In the genomic region with DNA sequence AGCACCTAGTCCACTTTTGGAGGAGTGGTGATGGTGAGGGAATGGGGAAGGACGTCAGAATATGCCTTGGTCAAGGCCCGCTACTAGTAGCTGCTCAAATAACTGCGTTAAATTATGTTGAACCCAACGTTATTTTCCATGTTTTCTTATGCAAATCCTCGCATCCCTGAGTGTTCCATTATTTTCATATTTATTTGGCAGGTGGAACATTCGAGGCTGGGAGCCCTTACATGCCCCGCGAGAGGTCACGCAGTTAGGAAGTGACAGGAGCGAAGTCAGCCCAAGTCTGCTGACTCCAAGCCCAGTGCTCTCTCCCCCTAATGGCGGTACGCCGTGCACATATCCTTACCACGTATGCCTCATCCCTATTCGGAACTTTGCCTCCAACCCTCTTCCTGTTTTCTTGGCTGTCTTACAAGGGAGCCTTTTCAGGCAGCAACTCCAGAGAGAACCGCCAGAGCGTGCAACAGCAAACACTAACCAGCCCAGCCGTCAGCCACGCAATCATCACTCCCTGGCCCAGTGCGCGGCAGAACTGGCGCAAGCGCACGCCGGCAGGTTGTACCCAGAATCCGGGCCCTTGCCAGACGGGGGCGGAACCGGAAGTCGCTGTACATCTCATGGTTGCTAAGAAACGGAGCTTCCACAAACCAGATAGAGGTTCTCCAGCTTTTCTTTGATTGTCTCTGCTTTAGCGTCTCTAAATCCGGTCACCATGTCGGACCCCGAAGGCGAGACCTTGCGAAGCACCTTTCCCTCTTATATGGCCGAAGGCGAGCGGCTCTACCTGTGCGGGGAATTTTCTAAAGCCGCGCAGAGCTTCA, we compare ENCODE assay signal across 1 cellular context.
A peak's percentile ranks its signal among the peaks of the same experiment; 100 is the strongest.
TF ChIP-seq lines count a peak whose summit lies in the region.

A gene with protein sequence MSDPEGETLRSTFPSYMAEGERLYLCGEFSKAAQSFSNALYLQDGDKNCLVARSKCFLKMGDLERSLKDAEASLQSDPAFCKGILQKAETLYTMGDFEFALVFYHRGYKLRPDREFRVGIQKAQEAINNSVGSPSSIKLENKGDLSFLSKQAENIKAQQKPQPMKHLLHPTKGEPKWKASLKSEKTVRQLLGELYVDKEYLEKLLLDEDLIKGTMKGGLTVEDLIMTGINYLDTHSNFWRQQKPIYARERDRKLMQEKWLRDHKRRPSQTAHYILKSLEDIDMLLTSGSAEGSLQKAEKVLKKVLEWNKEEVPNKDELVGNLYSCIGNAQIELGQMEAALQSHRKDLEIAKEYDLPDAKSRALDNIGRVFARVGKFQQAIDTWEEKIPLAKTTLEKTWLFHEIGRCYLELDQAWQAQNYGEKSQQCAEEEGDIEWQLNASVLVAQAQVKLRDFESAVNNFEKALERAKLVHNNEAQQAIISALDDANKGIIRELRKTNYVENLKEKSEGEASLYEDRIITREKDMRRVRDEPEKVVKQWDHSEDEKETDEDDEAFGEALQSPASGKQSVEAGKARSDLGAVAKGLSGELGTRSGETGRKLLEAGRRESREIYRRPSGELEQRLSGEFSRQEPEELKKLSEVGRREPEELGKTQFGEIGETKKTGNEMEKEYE (plus strand): TSS at position 609 of the 824 bp plus-strand sequence. CDS start 107 bp downstream, at position 716.

TF ChIP-seq in HCT116, 20 proteins besides CTCF, POLR2A, EP300 and RAD21 (continued from another document):
- TF ChIP-seq, protein P1, sequence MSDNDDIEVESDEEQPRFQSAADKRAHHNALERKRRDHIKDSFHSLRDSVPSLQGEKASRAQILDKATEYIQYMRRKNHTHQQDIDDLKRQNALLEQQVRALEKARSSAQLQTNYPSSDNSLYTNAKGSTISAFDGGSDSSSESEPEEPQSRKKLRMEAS (IDR thresholded peaks at IDR 0.05): peak; percentile 89
- no peak for TF ChIP-seq FOSL1 (IDR thresholded peaks at IDR 0.05; ENCODE audit: low read depth)
- TF ChIP-seq, protein P2, sequence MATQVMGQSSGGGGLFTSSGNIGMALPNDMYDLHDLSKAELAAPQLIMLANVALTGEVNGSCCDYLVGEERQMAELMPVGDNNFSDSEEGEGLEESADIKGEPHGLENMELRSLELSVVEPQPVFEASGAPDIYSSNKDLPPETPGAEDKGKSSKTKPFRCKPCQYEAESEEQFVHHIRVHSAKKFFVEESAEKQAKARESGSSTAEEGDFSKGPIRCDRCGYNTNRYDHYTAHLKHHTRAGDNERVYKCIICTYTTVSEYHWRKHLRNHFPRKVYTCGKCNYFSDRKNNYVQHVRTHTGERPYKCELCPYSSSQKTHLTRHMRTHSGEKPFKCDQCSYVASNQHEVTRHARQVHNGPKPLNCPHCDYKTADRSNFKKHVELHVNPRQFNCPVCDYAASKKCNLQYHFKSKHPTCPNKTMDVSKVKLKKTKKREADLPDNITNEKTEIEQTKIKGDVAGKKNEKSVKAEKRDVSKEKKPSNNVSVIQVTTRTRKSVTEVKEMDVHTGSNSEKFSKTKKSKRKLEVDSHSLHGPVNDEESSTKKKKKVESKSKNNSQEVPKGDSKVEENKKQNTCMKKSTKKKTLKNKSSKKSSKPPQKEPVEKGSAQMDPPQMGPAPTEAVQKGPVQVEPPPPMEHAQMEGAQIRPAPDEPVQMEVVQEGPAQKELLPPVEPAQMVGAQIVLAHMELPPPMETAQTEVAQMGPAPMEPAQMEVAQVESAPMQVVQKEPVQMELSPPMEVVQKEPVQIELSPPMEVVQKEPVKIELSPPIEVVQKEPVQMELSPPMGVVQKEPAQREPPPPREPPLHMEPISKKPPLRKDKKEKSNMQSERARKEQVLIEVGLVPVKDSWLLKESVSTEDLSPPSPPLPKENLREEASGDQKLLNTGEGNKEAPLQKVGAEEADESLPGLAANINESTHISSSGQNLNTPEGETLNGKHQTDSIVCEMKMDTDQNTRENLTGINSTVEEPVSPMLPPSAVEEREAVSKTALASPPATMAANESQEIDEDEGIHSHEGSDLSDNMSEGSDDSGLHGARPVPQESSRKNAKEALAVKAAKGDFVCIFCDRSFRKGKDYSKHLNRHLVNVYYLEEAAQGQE (IDR thresholded peaks at IDR 0.05; ENCODE audit: low read depth): no peak
- TF ChIP-seq CEBPB (IDR thresholded peaks at IDR 0.05; ENCODE audit: low read depth): no peak; the same call in 1 of the 2 replicates
- TF ChIP-seq EZH2 (IDR thresholded peaks at IDR 0.05): no peak
- TF ChIP-seq YY1 (IDR thresholded peaks at IDR 0.05; ENCODE audit: extremely low read depth, insufficient replicate concordance, low read depth, low read length): peak; percentile 71
- TF ChIP-seq, protein P3, sequence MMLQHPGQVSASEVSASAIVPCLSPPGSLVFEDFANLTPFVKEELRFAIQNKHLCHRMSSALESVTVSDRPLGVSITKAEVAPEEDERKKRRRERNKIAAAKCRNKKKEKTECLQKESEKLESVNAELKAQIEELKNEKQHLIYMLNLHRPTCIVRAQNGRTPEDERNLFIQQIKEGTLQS (IDR thresholded peaks at IDR 0.05): no peak
- TF ChIP-seq SIN3A (IDR thresholded peaks at IDR 0.05; ENCODE audit: low read depth): peak; percentile 90
- peak; percentile 84; the same call in 1 of the 2 replicates for TF ChIP-seq CBX3 (IDR thresholded peaks at IDR 0.05; ENCODE audit: low read depth)
- peak; percentile 52 for TF ChIP-seq TCF7L2 (IDR thresholded peaks at IDR 0.05; ENCODE audit: borderline replicate concordance, extremely low read depth, insufficient read depth, insufficient read length)
- no peak for TF ChIP-seq EZH2phosphoT487 (IDR thresholded peaks at IDR 0.05; ENCODE audit: borderline replicate concordance)
- TF ChIP-seq JUND (IDR thresholded peaks at IDR 0.05): no peak
- peak; percentile 76; the same call in 1 of the 2 replicates for TF ChIP-seq ELF1 (IDR thresholded peaks at IDR 0.05; ENCODE audit: borderline replicate concordance, low read depth)
- peak; percentile 66; the same call in 1 of the 2 replicates for TF ChIP-seq SRF (IDR thresholded peaks at IDR 0.05; ENCODE audit: low read depth)
- peak; percentile 97 for TF ChIP-seq POLR2AphosphoS5 (IDR thresholded peaks at IDR 0.05; ENCODE audit: low read depth, low read length)
- TF ChIP-seq ZFX (IDR thresholded peaks at IDR 0.05): no peak
- TF ChIP-seq, protein P4, sequence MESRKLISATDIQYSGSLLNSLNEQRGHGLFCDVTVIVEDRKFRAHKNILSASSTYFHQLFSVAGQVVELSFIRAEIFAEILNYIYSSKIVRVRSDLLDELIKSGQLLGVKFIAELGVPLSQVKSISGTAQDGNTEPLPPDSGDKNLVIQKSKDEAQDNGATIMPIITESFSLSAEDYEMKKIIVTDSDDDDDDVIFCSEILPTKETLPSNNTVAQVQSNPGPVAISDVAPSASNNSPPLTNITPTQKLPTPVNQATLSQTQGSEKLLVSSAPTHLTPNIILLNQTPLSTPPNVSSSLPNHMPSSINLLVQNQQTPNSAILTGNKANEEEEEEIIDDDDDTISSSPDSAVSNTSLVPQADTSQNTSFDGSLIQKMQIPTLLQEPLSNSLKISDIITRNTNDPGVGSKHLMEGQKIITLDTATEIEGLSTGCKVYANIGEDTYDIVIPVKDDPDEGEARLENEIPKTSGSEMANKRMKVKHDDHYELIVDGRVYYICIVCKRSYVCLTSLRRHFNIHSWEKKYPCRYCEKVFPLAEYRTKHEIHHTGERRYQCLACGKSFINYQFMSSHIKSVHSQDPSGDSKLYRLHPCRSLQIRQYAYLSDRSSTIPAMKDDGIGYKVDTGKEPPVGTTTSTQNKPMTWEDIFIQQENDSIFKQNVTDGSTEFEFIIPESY (IDR thresholded peaks at IDR 0.05; ENCODE audit: extremely low read depth, insufficient replicate concordance, low read length): no peak
- TF ChIP-seq EGR1 (IDR thresholded peaks at IDR 0.05; ENCODE audit: low read depth): peak; percentile 92
TF ChIP-seq in HCT116: peak in this region for 10.
